Comparison of ENCODE assay signal across 26 cellular contexts in the genomic region with DNA sequence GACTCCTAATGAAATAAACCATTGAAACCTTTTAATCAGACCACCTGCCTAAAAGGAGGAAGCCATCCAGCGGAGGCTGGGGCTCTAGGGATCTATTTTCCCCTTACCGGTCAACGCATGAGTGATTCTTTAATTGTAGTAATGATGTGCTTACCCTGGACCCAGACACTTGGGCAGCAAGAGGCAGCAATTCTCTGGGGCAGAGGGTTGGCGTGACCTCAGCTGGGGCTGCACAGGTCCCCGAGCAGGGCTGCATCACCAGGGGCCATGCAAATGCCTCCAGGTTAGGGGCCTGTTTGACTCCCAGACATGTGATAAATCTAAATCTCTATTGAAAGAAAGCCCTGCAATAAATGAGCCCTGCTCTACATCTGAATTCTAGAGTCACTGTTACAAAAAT.
"Had no signal": no experiment of that assay in that cellular context is flagged by ENCODE, and none has a peak within 500 bp of the region (broad histone marks: within the 10 kb centered on the region; RNA-seq: fewer than 3 reads in every experiment).

No MANE protein-coding gene starts in this region.

- H3K27ac ChIP-seq: KMS-11, SK-N-MC, VCaP had no signal

- H3K9me3 Mint-ChIP-seq: activated CD4-positive, alpha-beta memory T cell treated with anti-CD3 and anti-CD28 coated beads, Interleukin-2, amount 10 ng/mL, durations not matched to agents 7 days and 5 days; activated T-helper 17 cell treated with anti-CD3 and anti-CD28 coated beads, Interleukin-2, amount 50 U/mL, for 72 hours; T-cell had no signal

- H3K4me1 Mint-ChIP-seq: activated CD4-positive, alpha-beta memory T cell treated with anti-CD3 and anti-CD28 coated beads, Interleukin-2, amount 10 ng/mL, durations not matched to agents 7 days and 5 days; activated CD4-positive, alpha-beta T cell treated with anti-CD3 and anti-CD28 coated beads for 36 hours; activated naive CD8-positive, alpha-beta T cell treated with anti-CD3 and anti-CD28 coated beads for 36 hours; activated T-helper 17 cell treated with anti-CD3 and anti-CD28 coated beads, Interleukin-2, amount 50 U/mL, for 72 hours; T-cell had no signal

- H3K36me3 ChIP-seq: MG63 had no signal

- H3K4me3 Mint-ChIP-seq: activated CD4-positive, alpha-beta memory T cell treated with anti-CD3 and anti-CD28 coated beads, Interleukin-2, amount 10 ng/mL, durations not matched to agents 7 days and 5 days; activated CD4-positive, alpha-beta T cell treated with anti-CD3 and anti-CD28 coated beads for 36 hours; activated naive CD4-positive, alpha-beta T cell treated with anti-CD3 and anti-CD28 coated beads for 36 hours; activated naive CD8-positive, alpha-beta T cell treated with anti-CD3 and anti-CD28 coated beads for 36 hours; activated T-helper 17 cell treated with anti-CD3 and anti-CD28 coated beads, Interleukin-2, amount 50 U/mL, for 72 hours; T-cell had no signal

- H3K9ac ChIP-seq: KMS-11 had no signal

- H3K4me2 ChIP-seq: KMS-11 had no signal

- H3K4me3 ChIP-seq: MG63, SK-N-MC had no signal

- H3K27me3 Mint-ChIP-seq: activated CD4-positive, alpha-beta memory T cell treated with anti-CD3 and anti-CD28 coated beads, Interleukin-2, amount 10 ng/mL, durations not matched to agents 7 days and 5 days had no signal

- H3K27ac Mint-ChIP-seq: activated CD4-positive, alpha-beta memory T cell treated with anti-CD3 and anti-CD28 coated beads, Interleukin-2, amount 10 ng/mL, durations not matched to agents 7 days and 5 days; activated CD4-positive, alpha-beta T cell treated with anti-CD3 and anti-CD28 coated beads for 36 hours; activated naive CD4-positive, alpha-beta T cell treated with anti-CD3 and anti-CD28 coated beads for 36 hours; activated naive CD8-positive, alpha-beta T cell treated with anti-CD3 and anti-CD28 coated beads for 36 hours; activated T-helper 17 cell treated with anti-CD3 and anti-CD28 coated beads, Interleukin-2, amount 50 U/mL, for 72 hours; T-cell had no signal

- H3K9me3 ChIP-seq: MG63 had no signal

- H3K36me3 Mint-ChIP-seq: activated naive CD8-positive, alpha-beta T cell treated with anti-CD3 and anti-CD28 coated beads for 36 hours; T-cell had no signal

- DNase-seq: activated CD4-positive, alpha-beta memory T cell treated with anti-CD3 and anti-CD28 coated beads, Interleukin-2, amount 10 ng/mL, durations not matched to agents 7 days and 5 days; activated CD4-positive, alpha-beta T cell treated with anti-CD3 and anti-CD28 coated beads for 36 hours; activated CD4-positive, alpha-beta T cell treated with anti-CD3 and anti-CD28 coated beads, Interleukin-2, amount 50 U/mL, for 1 hour; activated gamma-delta T cell; activated naive CD4-positive, alpha-beta T cell treated with anti-CD3 and anti-CD28 coated beads for 36 hours; activated naive CD8-positive, alpha-beta T cell treated with anti-CD3 and anti-CD28 coated beads for 36 hours; activated T-cell treated with anti-CD3 and anti-CD28 coated beads for 4 hours; activated T-cell treated with anti-CD3 and anti-CD28 coated beads, Interleukin-2, amount 50 U/mL, for 48 hours; anterior cingulate cortex; caudate nucleus; MG63; MV-4-11; NCI-H1092 treated with DMSO at 0.1 percent for 48 hours; NCI-H1417 treated with DMSO at 0.1 percent for 48 hours; NCI-H1694; NCI-H2029; NCI-H2107; NCI-H345; NCI-H510A; NCI-H526 treated with DMSO at 0.1 percent for 48 hours; NCI-H82; T-cell had no signal
